In the genomic region with DNA sequence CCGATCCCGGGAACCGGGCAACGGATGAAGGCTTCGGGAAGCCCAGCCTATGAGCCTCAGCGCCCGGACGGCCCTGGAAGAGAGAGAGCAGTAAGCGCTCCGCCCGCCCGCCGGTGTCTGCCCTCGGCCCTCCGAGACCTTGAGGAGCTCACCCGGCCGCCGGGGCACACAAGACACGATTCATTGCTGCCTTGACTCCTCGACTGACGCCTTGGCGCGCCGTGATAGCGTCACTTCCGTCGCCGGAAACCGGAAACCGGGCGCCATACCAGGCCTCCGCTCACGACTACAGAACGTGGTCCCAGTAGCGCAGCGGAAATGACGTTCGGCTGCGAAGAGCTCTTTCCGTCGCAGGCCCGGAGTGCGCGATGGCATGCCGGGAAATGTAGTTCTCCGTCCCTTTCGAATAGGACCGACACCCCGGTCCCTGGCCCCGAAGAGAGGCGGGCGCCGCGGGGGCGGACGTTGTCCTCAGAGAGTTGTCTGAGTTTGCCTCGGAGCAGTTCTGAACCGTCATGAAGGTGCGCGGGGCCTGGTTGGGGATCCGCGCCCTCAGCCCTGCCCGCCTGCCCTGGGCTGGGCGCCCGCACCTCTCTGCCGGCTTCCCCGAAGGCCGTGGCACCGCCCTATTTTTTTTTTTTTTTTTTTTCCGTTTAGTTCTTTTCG, we compare ENCODE assay signal across 8 cellular contexts. TPM values are rescaled to one million over a fixed set of nuclear protein-coding genes. Genes with fewer than 3 reads are reported as not detected.
DNase-seq lines count a peak whose midpoint lies in the region; ATAC-seq, FAIRE-seq and TF ChIP-seq lines count a peak whose summit lies in the region.

UQCC4 (minus strand) TSS at position 208 of the 666 bp plus-strand sequence; CDS start at position 184, 24 bp downstream.

- whole genome bisulfite sequencing in heart right ventricle, 2 donors = 0% methylated on average over 71 of the region's 71 CpGs

- intact Hi-C loops in heart right ventricle (cut with DNase I) = loop anchor here in 2 of 10 donors (2.0 to 10.0 kb wide), 3 partner anchors 54 to 192 kb away; partner anchors contain the start of genes CLCN7 (in 1 of the 2), CRAMP1 (in 1 of the 2) and IFT140 (in 1 of the 2)
- intact Hi-C loops in posterior vena cava (cut with DNase I) = no loop called here

- no peaks in the 10 kb centered on the region for H3K27me3 ChIP-seq in heart right ventricle

- TF ChIP-seq POLR2A in GM12892 (IDR thresholded peaks at IDR 0.05; ENCODE audit: low read depth, low read length) = peak; percentile 73; the same call in 1 of the 2 replicates

- TF ChIP-seq CTCF in heart right ventricle (IDR thresholded peaks at IDR 0.05) = no peak

- H3K27ac ChIP-seq in heart right ventricle = peak within 1 kb of the TSS; percentile 91 to 98 (median 96)

- peak; percentile 96 for FAIRE-seq in GM12892 (lab: Jason Lieb, UNC)

- no peaks in the 10 kb centered on the region for H3K9me3 ChIP-seq in heart right ventricle

- H3K4me1 ChIP-seq in heart right ventricle = peaks cover 2 to 27% (median 20%) of the 10 kb centered on the region in 9 donors

- DNase-seq in GM12892 (ENCODE audit: insufficient read length) = peak; percentile 98
- DNase-seq in NCI-H146 (lab: John Stamatoyannopoulos, UW) = peak; percentile 100
- DNase-seq in T-helper 1 cell = peak; percentile 96 to 99 (median 98)
- DNase-seq in amniotic epithelial cell (ENCODE audit: low read depth) = peak; percentile 99
- DNase-seq in heart right ventricle = peak; percentile 99
- DNase-seq in posterior vena cava (ENCODE audit: low spot score) = peak; percentile 100
- peak; percentile 99 for DNase-seq in ureter (ENCODE audit: low spot score)

- peak within 1 kb of the TSS; percentile 70 to 92 (median 85) for H3K4me3 ChIP-seq in heart right ventricle

- peak; percentile 90 for ATAC-seq in HG02852 (IDR thresholded peaks at IDR 0.05; ENCODE audit: unreplicated experiment)
- ATAC-seq in heart right ventricle = peak; percentile 96 to 99 (median 98)

- peaks cover 0 to 9% (median 0%) of the 10 kb centered on the region in 9 donors for H3K36me3 ChIP-seq in heart right ventricle

RNA-seq across cellular contexts. Expression of gene UQCC4, which starts in this region (rescaled TPM):
- polyA plus RNA-seq in GM12892 (2012; ENCODE audit: missing spikeins) = 15.1 TPM
- 10 to 100 TPM in 9 of 10 donors, 1 to 10 TPM in 1; 7.8 to 14.9 (median 12.5) TPM for total RNA-seq in heart right ventricle
- polyA plus RNA-seq in heart right ventricle = 10 to 100 TPM in 1 of 2 donors, 1 to 10 TPM in 1; 9.0 to 30.5 TPM
- total RNA-seq in posterior vena cava = 1 to 10 TPM; 8.9 to 9.9 TPM
- total RNA-seq in ureter = 14.5 TPM

Comparison
In these comparisons a context has a peak if more than half of its experiments do, and no peak if none do; other contexts are left out.
1. Peak in every context shown above with its lines: DNase-seq, ATAC-seq, H3K4me3 ChIP-seq and H3K27ac ChIP-seq.